Comparison of ENCODE assay signal across 13 cellular contexts in genomic region chr10:113097046-113097415, GRCh38.
A peak's percentile ranks its signal among the peaks of the same experiment; 100 is the strongest.
DNase-seq lines count a peak whose midpoint lies in the region; ATAC-seq, FAIRE-seq and TF ChIP-seq lines count a peak whose summit lies in the region.
"Had no signal": no experiment of that assay in that cellular context is flagged by ENCODE, and none has a peak within 500 bp of the region (broad histone marks: within the 10 kb centered on the region; RNA-seq: fewer than 3 reads in every experiment).

No MANE protein-coding gene starts in this region.

- no peak for FAIRE-seq in HepG2 (lab: Jason Lieb, UNC)
- FAIRE-seq: endothelial cell of umbilical vein had no signal

- H2AFZ ChIP-seq in HepG2 (ENCODE audit: low read length): no peak overlapping the region

- peaks cover 14% of the 10 kb centered on the region for H3K79me2 ChIP-seq in HepG2 (ENCODE audit: insufficient read depth, low read length)

- no peaks in the 10 kb centered on the region for H3K27me3 Mint-ChIP-seq in WTC11 (ENCODE audit: low read depth)
- no peaks in the 10 kb centered on the region for H3K27me3 Mint-ChIP-seq in osteocyte (ENCODE audit: unreplicated experiment)

- DNase-seq in HepG2 (ENCODE audit: low spot score) (no peak), right lobe of liver (no peak), WTC11 (ENCODE audit: low spot score) (no peak), osteocyte (ENCODE audit: extremely low spot score, unreplicated experiment) (no peak), D341Med (ENCODE audit: low spot score) (no peak), putamen (ENCODE audit: low spot score) (no peak), psoas muscle (no peak)
- DNase-seq: activated naive CD4-positive, alpha-beta T cell treated with anti-CD3 and anti-CD28 coated beads, Interleukin-2, amount 50 U/mL, for 16 hours; HFFc6; natural killer cell; WERI-Rb-1 had no signal

- H3K4me2 ChIP-seq in HepG2 (ENCODE audit: low read depth, low read length): no peak overlapping the region

- no peaks in the 10 kb centered on the region for H3K27me3 ChIP-seq in HepG2 (ENCODE audit: control insufficient read depth in 1 of 2, insufficient read depth in 2 of 2, low read length in 2 of 2)
- no peaks in the 10 kb centered on the region for H3K27me3 ChIP-seq in right lobe of liver
- H3K27me3 ChIP-seq in psoas muscle (ENCODE audit: insufficient read depth in 3 of 3, low read length in 2 of 3): no peaks in the 10 kb centered on the region

- H3K9me3 ChIP-seq in HepG2 (ENCODE audit: low read length): no peaks in the 10 kb centered on the region
- H3K9me3 ChIP-seq in right lobe of liver: no peaks in the 10 kb centered on the region
- no peaks in the 10 kb centered on the region for H3K9me3 ChIP-seq in psoas muscle

- WGBS in HepG2 (ENCODE audit: low lambda C conversion rate): 86% methylated on average over 4 of the region's 5 CpGs
- 86% methylated on average over 1 of the region's 5 CpGs for WGBS in right lobe of liver (ENCODE audit: insufficient coverage, low coverage, low lambda C conversion rate, missing lambda C conversion rate)
- whole genome bisulfite sequencing in psoas muscle, 3 donors: 89 to 95% (median 89%) methylated on average over 5 of the region's 5 CpGs

- POLR2A ChIA-PET in HepG2 (lab: Yijun Ruan, JAX): interaction anchor here (0.9 kb wide), 1 partner anchor 10 kb away, joined by 4 read pairs; no protein-coding TSS in a partner anchor
- POLR2A ChIA-PET in WTC11 (lab: Charles Lee): interaction anchor here (0.9 kb wide), 1 partner anchor 11 kb away, joined by 3 read pairs; no protein-coding TSS in a partner anchor

- peaks cover 28% of the 10 kb centered on the region for H3K4me1 ChIP-seq in HepG2 (ENCODE audit: insufficient read depth, low read length)
- peaks cover 0 to 6% (median 2%) of the 10 kb centered on the region in 4 donors for H3K4me1 ChIP-seq in right lobe of liver
- no peaks in the 10 kb centered on the region for H3K4me1 ChIP-seq in psoas muscle

- H3K27ac Mint-ChIP-seq in WTC11: peak overlapping the region; percentile 15; the same call in 1 of the 2 replicates
- peak overlapping the region; percentile 75 for H3K27ac Mint-ChIP-seq in osteocyte (ENCODE audit: unreplicated experiment)
- H3K27ac Mint-ChIP-seq: HFFc6, natural killer cell had no signal

- ATAC-seq in HepG2: no peak
- no peak for ATAC-seq in right lobe of liver
- ATAC-seq in WTC11: no peak
- no peak for ATAC-seq in HG02642 (IDR thresholded peaks at IDR 0.05; ENCODE audit: poor library complexity, unreplicated experiment)
- ATAC-seq in psoas muscle: no peak
- ATAC-seq: natural killer cell had no signal

- CTCF ChIA-PET in HepG2 (lab: Yijun Ruan, JAX; ENCODE audit: low intra/inter-chr PET ratio, low total read pairs) (no interaction called here), WTC11 (lab: Charles Lee) (interaction anchor here (0.6 kb wide), 1 partner anchor 10 kb away, joined by 4 read pairs; no protein-coding TSS in a partner anchor)

- no TSS peak for BruUV-seq in HepG2 (replicated peaks; lab: Mats Ljungman, UMichigan)

- intact Hi-C loops in HepG2 (cut with micrococcal nuclease; ENCODE audit: unreplicated experiment) (no loop called here), right lobe of liver (cut with DNase I) (no loop called here), psoas muscle (cut with DNase I) (no loop called here)

- H3K4me3 ChIP-seq in HepG2 (replicated peaks in 1 of 3; ENCODE audit: insufficient read depth in 1 of 3, low read depth in 2 of 3, low read length in 3 of 3) (no peak overlapping the region), right lobe of liver (no peak overlapping the region), psoas muscle (no peak overlapping the region)

- H3K27ac ChIP-seq in HepG2 (ENCODE audit: extremely low read length, insufficient read depth, low read length): no peak overlapping the region
- H3K27ac ChIP-seq in right lobe of liver: no peak overlapping the region
- no peak overlapping the region for H3K27ac ChIP-seq in psoas muscle
- H3K27ac ChIP-seq: WERI-Rb-1 had no signal

- H3K9me3 Mint-ChIP-seq in WTC11: no peaks in the 10 kb centered on the region
- no peaks in the 10 kb centered on the region for H3K9me3 Mint-ChIP-seq in osteocyte (ENCODE audit: unreplicated experiment)
- H3K9me3 Mint-ChIP-seq: HFFc6, natural killer cell had no signal

- H3K4me1 Mint-ChIP-seq in WTC11 (peaks cover 45% of the 10 kb centered on the region), osteocyte (ENCODE audit: unreplicated experiment) (peaks cover 47% of the 10 kb centered on the region)

- peaks cover 13% of the 10 kb centered on the region for H4K20me1 ChIP-seq in HepG2 (ENCODE audit: insufficient read depth, low read length)

- H3K36me3 ChIP-seq in HepG2 (replicated peaks in 1 of 2; ENCODE audit: control insufficient read depth in 1 of 2, insufficient read depth in 2 of 2, low read length in 2 of 2): peaks cover 19 to 46% of the 10 kb centered on the region in 2 experiments
- peaks cover 0 to 3% (median 0%) of the 10 kb centered on the region in 4 donors for H3K36me3 ChIP-seq in right lobe of liver
- no peaks in the 10 kb centered on the region for H3K36me3 ChIP-seq in psoas muscle (ENCODE audit: insufficient read depth in 1 of 2, low read depth in 1 of 2)
- H3K36me3 ChIP-seq: WERI-Rb-1 had no signal

- no peak overlapping the region for H3K9ac ChIP-seq in HepG2 (ENCODE audit: insufficient read depth, low read depth, low read length)

- TF ChIP-seq RAD21 in HepG2 (CRISPR knock-in tag; IDR thresholded peaks at IDR 0.05): no peak

- H3K4me3 Mint-ChIP-seq in WTC11: no peak overlapping the region
- H3K4me3 Mint-ChIP-seq in osteocyte (ENCODE audit: unreplicated experiment): no peak overlapping the region
- H3K4me3 Mint-ChIP-seq: HFFc6, natural killer cell had no signal

- no peak for TF ChIP-seq CTCF in HepG2 (CRISPR knock-in tag; IDR thresholded peaks at IDR 0.05)
- no peak for TF ChIP-seq CTCF in right lobe of liver (IDR thresholded peaks at IDR 0.05)
- no peak for TF ChIP-seq CTCF in WTC11 (IDR thresholded peaks at IDR 0.05)
- TF ChIP-seq CTCF in osteocyte (IDR thresholded peaks at IDR 0.05): no peak
- no peak for TF ChIP-seq CTCF in psoas muscle (IDR thresholded peaks at IDR 0.05)

- in situ Hi-C loops in HepG2 (cut with HindIII; ENCODE audit: extremely low pct_ligation_motif_present, low pct_unique_long_range_greater_than_20kb): no loop called here

- TF ChIP-seq EP300 in HepG2 (IDR thresholded peaks at IDR 0.05; ENCODE audit: low read depth in 2 of 2, low read length in 2 of 2) (no peak), HepG2 (CRISPR knock-in tag; IDR thresholded peaks at IDR 0.05; ENCODE audit: borderline replicate concordance) (no peak)

- H3K36me3 Mint-ChIP-seq in WTC11: peaks cover 23% of the 10 kb centered on the region
- peaks cover 48% of the 10 kb centered on the region for H3K36me3 Mint-ChIP-seq in osteocyte (ENCODE audit: unreplicated experiment)
- H3K36me3 Mint-ChIP-seq: natural killer cell had no signal

- TF ChIP-seq POLR2A in HepG2 (IDR thresholded peaks at IDR 0.05; ENCODE audit: insufficient read depth in 1 of 2, low read depth in 2 of 2, low read length in 2 of 2) (no peak), right lobe of liver (IDR thresholded peaks at IDR 0.05) (no peak)

TF ChIP-seq in HepG2, 621 proteins besides CTCF, POLR2A, EP300 and RAD21:
- TF ChIP-seq FOXK1 (CRISPR knock-in tag; IDR thresholded peaks at IDR 0.05; ENCODE audit: borderline replicate concordance, low read depth) (no peak), RBM22 (optimal IDR thresholded peaks at IDR 0.05; ENCODE audit: low read length) (peak; percentile 2)

TF ChIP-seq in WTC11, 78 proteins besides CTCF, POLR2A, EP300 and RAD21:
- TF ChIP-seq, protein P1, sequence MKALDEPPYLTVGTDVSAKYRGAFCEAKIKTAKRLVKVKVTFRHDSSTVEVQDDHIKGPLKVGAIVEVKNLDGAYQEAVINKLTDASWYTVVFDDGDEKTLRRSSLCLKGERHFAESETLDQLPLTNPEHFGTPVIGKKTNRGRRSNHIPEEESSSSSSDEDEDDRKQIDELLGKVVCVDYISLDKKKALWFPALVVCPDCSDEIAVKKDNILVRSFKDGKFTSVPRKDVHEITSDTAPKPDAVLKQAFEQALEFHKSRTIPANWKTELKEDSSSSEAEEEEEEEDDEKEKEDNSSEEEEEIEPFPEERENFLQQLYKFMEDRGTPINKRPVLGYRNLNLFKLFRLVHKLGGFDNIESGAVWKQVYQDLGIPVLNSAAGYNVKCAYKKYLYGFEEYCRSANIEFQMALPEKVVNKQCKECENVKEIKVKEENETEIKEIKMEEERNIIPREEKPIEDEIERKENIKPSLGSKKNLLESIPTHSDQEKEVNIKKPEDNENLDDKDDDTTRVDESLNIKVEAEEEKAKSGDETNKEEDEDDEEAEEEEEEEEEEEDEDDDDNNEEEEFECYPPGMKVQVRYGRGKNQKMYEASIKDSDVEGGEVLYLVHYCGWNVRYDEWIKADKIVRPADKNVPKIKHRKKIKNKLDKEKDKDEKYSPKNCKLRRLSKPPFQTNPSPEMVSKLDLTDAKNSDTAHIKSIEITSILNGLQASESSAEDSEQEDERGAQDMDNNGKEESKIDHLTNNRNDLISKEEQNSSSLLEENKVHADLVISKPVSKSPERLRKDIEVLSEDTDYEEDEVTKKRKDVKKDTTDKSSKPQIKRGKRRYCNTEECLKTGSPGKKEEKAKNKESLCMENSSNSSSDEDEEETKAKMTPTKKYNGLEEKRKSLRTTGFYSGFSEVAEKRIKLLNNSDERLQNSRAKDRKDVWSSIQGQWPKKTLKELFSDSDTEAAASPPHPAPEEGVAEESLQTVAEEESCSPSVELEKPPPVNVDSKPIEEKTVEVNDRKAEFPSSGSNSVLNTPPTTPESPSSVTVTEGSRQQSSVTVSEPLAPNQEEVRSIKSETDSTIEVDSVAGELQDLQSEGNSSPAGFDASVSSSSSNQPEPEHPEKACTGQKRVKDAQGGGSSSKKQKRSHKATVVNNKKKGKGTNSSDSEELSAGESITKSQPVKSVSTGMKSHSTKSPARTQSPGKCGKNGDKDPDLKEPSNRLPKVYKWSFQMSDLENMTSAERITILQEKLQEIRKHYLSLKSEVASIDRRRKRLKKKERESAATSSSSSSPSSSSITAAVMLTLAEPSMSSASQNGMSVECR (CRISPR knock-in tag; IDR thresholded peaks at IDR 0.05; ENCODE audit: borderline replicate concordance): no peak
- TF ChIP-seq KAT7 (CRISPR knock-in tag; IDR thresholded peaks at IDR 0.05; ENCODE audit: borderline replicate concordance): no peak
- no peak for TF ChIP-seq NR1H2 (CRISPR knock-in tag; IDR thresholded peaks at IDR 0.05)
- TF ChIP-seq ATF1 (CRISPR knock-in tag; IDR thresholded peaks at IDR 0.05): no peak
- no peak for TF ChIP-seq MXD4 (CRISPR knock-in tag; IDR thresholded peaks at IDR 0.05; ENCODE audit: borderline replicate concordance)
- TF ChIP-seq, protein P2, sequence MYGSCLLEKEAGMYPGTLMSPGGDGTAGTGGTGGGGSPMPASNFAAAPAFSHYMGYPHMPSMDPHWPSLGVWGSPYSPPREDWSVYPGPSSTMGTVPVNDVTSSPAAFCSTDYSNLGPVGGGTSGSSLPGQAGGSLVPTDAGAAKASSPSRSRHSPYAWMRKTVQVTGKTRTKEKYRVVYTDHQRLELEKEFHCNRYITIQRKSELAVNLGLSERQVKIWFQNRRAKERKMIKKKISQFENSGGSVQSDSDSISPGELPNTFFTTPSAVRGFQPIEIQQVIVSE (CRISPR knock-in tag; IDR thresholded peaks at IDR 0.05; ENCODE audit: borderline replicate concordance): no peak
TF ChIP-seq in WTC11: peak in this region for 0.
